In the genomic region with DNA sequence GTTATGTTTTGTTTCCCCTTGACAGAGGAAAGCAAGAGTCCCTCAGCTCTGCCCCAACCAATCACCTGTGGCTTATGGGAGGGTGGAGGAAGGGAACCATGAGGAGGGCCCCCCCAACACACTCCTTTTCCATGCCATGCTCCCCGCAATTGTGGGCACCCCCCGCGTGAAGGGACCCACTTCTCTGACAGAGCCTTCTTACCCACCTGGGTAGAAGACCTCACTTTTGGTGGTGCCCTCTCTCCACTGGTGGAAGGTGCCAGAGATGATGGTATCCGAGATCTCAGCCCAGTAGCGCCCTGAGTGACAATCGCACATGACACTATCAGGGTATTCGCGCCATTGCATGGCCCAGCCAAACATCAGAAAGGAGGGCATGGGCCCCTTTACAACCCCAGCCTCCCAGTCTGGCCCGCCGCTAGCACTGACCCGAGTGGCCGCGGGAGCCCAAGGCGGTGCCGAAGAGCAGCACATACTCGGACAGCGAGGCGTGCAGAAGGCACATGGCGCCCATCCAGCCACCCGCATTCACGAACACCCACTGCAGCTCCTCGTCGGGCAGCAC, we compare ENCODE assay signal across 8 cellular contexts. TPM values are rescaled to one million over a fixed set of nuclear protein-coding genes. Genes with fewer than 3 reads are reported as not detected.
DNase-seq lines count a peak whose midpoint lies in the region; ATAC-seq and TF ChIP-seq lines count a peak whose summit lies in the region.

No MANE protein-coding gene starts in this region.

- peaks cover 20% of the 10 kb centered on the region for H3K27me3 ChIP-seq in HUES48 (ENCODE audit: control insufficient read depth, insufficient read depth, low read length)
- H3K27me3 ChIP-seq in adrenal gland = no peaks in the 10 kb centered on the region
- H3K27me3 ChIP-seq in kidney epithelial cell (ENCODE audit: control insufficient read depth, insufficient read depth, low read length) = no peaks in the 10 kb centered on the region

- H3K36me3 ChIP-seq in HUES48 (ENCODE audit: control insufficient read depth, insufficient read depth, low read length) = peaks cover 11% of the 10 kb centered on the region
- peaks cover 0 to 6% of the 10 kb centered on the region in 2 donors for H3K36me3 ChIP-seq in adrenal gland (replicated peaks in 1 of 2)
- no peaks in the 10 kb centered on the region for H3K36me3 ChIP-seq in kidney epithelial cell (ENCODE audit: control insufficient read depth, insufficient read depth, low read length)

- H3K9ac ChIP-seq in HUES48 (ENCODE audit: low read depth, low read length) = peak overlapping the region; percentile 63; the same call in 1 of the 2 replicates

- no peaks in the 10 kb centered on the region for H3K9me3 ChIP-seq in HUES48 (ENCODE audit: control insufficient read depth, insufficient read depth, low read length)
- no peaks in the 10 kb centered on the region for H3K9me3 ChIP-seq in adrenal gland (replicated peaks in 1 of 3)

- 8 to 16% (median 12%) methylated on average over 6 to 23 of the region's 23 CpGs for WGBS in adrenal gland, 4 donors

- no peak for ATAC-seq in HG03460 (IDR thresholded peaks at IDR 0.05; ENCODE audit: unreplicated experiment)
- ATAC-seq in GM18498 (IDR thresholded peaks at IDR 0.05; ENCODE audit: unreplicated experiment) = no peak
- no peak for ATAC-seq in HG03175 (IDR thresholded peaks at IDR 0.05; ENCODE audit: unreplicated experiment)

- DNase-seq in adrenal gland = peak in 3 of 7 donors; percentile 63 to 72 (median 65)
- DNase-seq in kidney epithelial cell (ENCODE audit: low read depth) = no peak
- DNase-seq in substantia nigra (lab: John Stamatoyannopoulos, UW) = peak in 7 of 49 donors; percentile 18 to 60 (median 52)

- peak overlapping the region; percentile 82 for H3K4me3 ChIP-seq in GM12875 (ENCODE audit: low read depth, low read length)
- H3K4me3 ChIP-seq in HUES48 (ENCODE audit: low read depth, low read length) = peak overlapping the region; percentile 80
- H3K4me3 ChIP-seq in adrenal gland = peak overlapping the region in 3 of 4 donors; percentile 60 to 92 (median 88)
- peak overlapping the region; percentile 64 for H3K4me3 ChIP-seq in kidney epithelial cell (ENCODE audit: low read depth, low read length)

- H3K27ac ChIP-seq in HUES48 (ENCODE audit: low read depth, low read length) = no peak overlapping the region
- H3K27ac ChIP-seq in adrenal gland = peak overlapping the region in 3 of 5 donors; percentile 71 to 89 (median 83)
- H3K27ac ChIP-seq in substantia nigra (ENCODE audit: low read depth, low read length, poor library complexity, severe bottlenecking) = peak overlapping the region; percentile 91

- TF ChIP-seq CTCF in GM12875 (IDR thresholded peaks at IDR 0.05; ENCODE audit: borderline replicate concordance, insufficient read depth, low read depth, low read length) = no peak
- no peak for TF ChIP-seq CTCF in adrenal gland (IDR thresholded peaks at IDR 0.05)
- TF ChIP-seq CTCF in kidney epithelial cell (IDR thresholded peaks at IDR 0.05; ENCODE audit: insufficient read depth, low read length, poor library complexity, severe bottlenecking) = no peak

- H3K4me1 ChIP-seq in HUES48 (ENCODE audit: control insufficient read depth, insufficient read depth, low read length) (peaks cover 8% of the 10 kb centered on the region), adrenal gland (replicated peaks in 1 of 2) (peaks cover 19 to 26% of the 10 kb centered on the region in 2 donors)

- intact Hi-C loops in adrenal gland (cut with DNase I) = no loop called here

- no peak for TF ChIP-seq POLR2A in adrenal gland (IDR thresholded peaks at IDR 0.05)

RNA-seq across cellular contexts. Expression of a gene that starts 0.7 kb away (rescaled TPM):
- total RNA-seq in adrenal gland (100 to 1,000 TPM in 4 of 8 donors, 10 to 100 TPM in 4; 64.6 to 158 (median 99.9) TPM), kidney epithelial cell (121 and 129 TPM in 2 replicates)
- 10 to 100 TPM; 34.6 to 96.3 (median 65.9) TPM for polyA plus RNA-seq in adrenal gland

RNA-seq across cellular contexts. Expression of a gene that starts 8.0 kb away (rescaled TPM):
- total RNA-seq in adrenal gland = not detected
- not detected for polyA plus RNA-seq in adrenal gland
- 0.48 and 1.0 TPM in 2 replicates for total RNA-seq in kidney epithelial cell

RNA-seq across cellular contexts. Expression of a gene that starts 9.6 kb away (rescaled TPM):
- 100 to 1,000 TPM in 1 of 8 donors, 10 to 100 TPM in 7; 48.6 to 101 (median 80.5) TPM for total RNA-seq in adrenal gland
- 100 to 1,000 TPM in 2 of 3 donors, 10 to 100 TPM in 1; 37.5 to 147 (median 110) TPM for polyA plus RNA-seq in adrenal gland
- total RNA-seq in kidney epithelial cell = 34.4 and 39.4 TPM in 2 replicates

RNA-seq across cellular contexts. Expression of a gene that starts 15.1 kb away (rescaled TPM):
- total RNA-seq in adrenal gland = 10 to 100 TPM in 4 of 8 donors, 1 to 10 TPM in 4; 8.0 to 20.1 (median 12.0) TPM
- polyA plus RNA-seq in adrenal gland = 10 to 100 TPM in 2 of 3 donors, 1 to 10 TPM in 1; 5.2 to 27.9 (median 26.2) TPM
- 5.9 and 11.6 TPM in 2 replicates for total RNA-seq in kidney epithelial cell

RNA-seq across cellular contexts. Expression of a gene that starts 16.6 kb away (rescaled TPM):
- 100 to 1,000 TPM in 5 of 8 donors, 10 to 100 TPM in 3; 46.6 to 163 (median 108) TPM for total RNA-seq in adrenal gland
- 10 to 100 TPM; 51.3 to 95.8 (median 74.0) TPM for polyA plus RNA-seq in adrenal gland
- 92.7 and 128 TPM in 2 replicates for total RNA-seq in kidney epithelial cell
